ENCODE assay signal across 14 cellular contexts in genomic region chr1:237041461-237041794, GRCh38. TPM values are rescaled to one million over a fixed set of nuclear protein-coding genes. Genes with fewer than 3 reads are reported as not detected.
A peak's percentile ranks its signal among the peaks of the same experiment; 100 is the strongest.
DNase-seq lines count a peak whose midpoint lies in the region; ATAC-seq lines count a peak whose summit lies in the region.
"Had no signal": no experiment of that assay in that cellular context is flagged by ENCODE, and none has a peak within 500 bp of the region (broad histone marks: within the 10 kb centered on the region; RNA-seq: fewer than 3 reads in every experiment).

No MANE protein-coding gene starts in this region.

- H3K36me3 ChIP-seq in iPS-15b (ENCODE audit: control insufficient read depth, insufficient read depth, low read length): no peaks in the 10 kb centered on the region
- H3K36me3 ChIP-seq: colonic mucosa, transverse colon had no signal

- no peaks in the 10 kb centered on the region for H3K9me3 ChIP-seq in iPS-15b (ENCODE audit: control insufficient read depth, insufficient read depth, low read length)
- H3K9me3 ChIP-seq: colonic mucosa, transverse colon had no signal

- H3K27me3 Mint-ChIP-seq in activated naive CD4-positive, alpha-beta T cell treated with anti-CD3 and anti-CD28 coated beads for 36 hours (ENCODE audit: low read depth): peaks cover 47% of the 10 kb centered on the region
- H3K27me3 Mint-ChIP-seq in activated T-helper 2 cell treated with anti-CD3 and anti-CD28 coated beads, Interferon-gamma antibody, Interleukin-2, Interleukin-4, amounts not matched to agents 10 μg/mL and 5 μg/mL and 100 μg/mL, durations not matched to agents 14 hours and 24 hours and 36 hours (ENCODE audit: low read depth): peaks cover 46% of the 10 kb centered on the region
- H3K27me3 Mint-ChIP-seq in stimulated activated naive B cell treated with anti-CD40 and anti-IgM and Interleukin-4, amounts not matched to agents 10 μg/mL and 1 μg/mL and 100 μg/mL, for 72 hours: peaks cover 37 to 40% of the 10 kb centered on the region in 2 donors

- no peak for ATAC-seq in activated naive CD4-positive, alpha-beta T cell treated with anti-CD3 and anti-CD28 coated beads, Interleukin-2, amount 50 U/mL, for 72 hours
- ATAC-seq in stimulated activated naive B cell treated with anti-CD40 and anti-IgM and Interleukin-4, amounts not matched to agents 10 μg/mL and 1 μg/mL and 100 μg/mL, for 72 hours (replicated peaks): no peak

- H3K9me3 Mint-ChIP-seq in activated naive CD4-positive, alpha-beta T cell treated with anti-CD3 and anti-CD28 coated beads for 36 hours: no peaks in the 10 kb centered on the region
- H3K9me3 Mint-ChIP-seq in activated naive CD4-positive, alpha-beta T cell treated with anti-CD3 and anti-CD28 coated beads, Interleukin-2, amount 50 U/mL, for 72 hours: no peaks in the 10 kb centered on the region
- H3K9me3 Mint-ChIP-seq in activated T-helper 2 cell treated with anti-CD3 and anti-CD28 coated beads, Interferon-gamma antibody, Interleukin-2, Interleukin-4, amounts not matched to agents 10 μg/mL and 5 μg/mL and 100 μg/mL, durations not matched to agents 14 hours and 24 hours and 36 hours: no peaks in the 10 kb centered on the region
- no peaks in the 10 kb centered on the region for H3K9me3 Mint-ChIP-seq in stimulated activated naive B cell treated with anti-CD40 and anti-IgM and Interleukin-4, amounts not matched to agents 10 μg/mL and 1 μg/mL and 100 μg/mL, for 72 hours
- H3K9me3 Mint-ChIP-seq: memory B cell had no signal

- no peak overlapping the region for H3K27ac Mint-ChIP-seq in activated naive CD4-positive, alpha-beta T cell treated with anti-CD3 and anti-CD28 coated beads for 36 hours
- H3K27ac Mint-ChIP-seq in activated naive CD4-positive, alpha-beta T cell treated with anti-CD3 and anti-CD28 coated beads, Interleukin-2, amount 50 U/mL, for 72 hours: no peak overlapping the region
- no peak overlapping the region for H3K27ac Mint-ChIP-seq in activated T-helper 2 cell treated with anti-CD3 and anti-CD28 coated beads, Interferon-gamma antibody, Interleukin-2, Interleukin-4, amounts not matched to agents 10 μg/mL and 5 μg/mL and 100 μg/mL, durations not matched to agents 14 hours and 24 hours and 36 hours
- peak overlapping the region; percentile 86 for H3K27ac Mint-ChIP-seq in stimulated activated naive B cell treated with anti-CD40 and anti-IgM and Interleukin-4, amounts not matched to agents 10 μg/mL and 1 μg/mL and 100 μg/mL, for 72 hours
- H3K27ac Mint-ChIP-seq: memory B cell had no signal

- peak overlapping the region; percentile 27 for H3K4me3 ChIP-seq in iPS-15b (ENCODE audit: low read depth, low read length)

- H3K4me1 Mint-ChIP-seq in activated naive CD4-positive, alpha-beta T cell treated with anti-CD3 and anti-CD28 coated beads for 36 hours (ENCODE audit: low read depth): peaks cover 12% of the 10 kb centered on the region
- peaks cover 12% of the 10 kb centered on the region for H3K4me1 Mint-ChIP-seq in activated T-helper 2 cell treated with anti-CD3 and anti-CD28 coated beads, Interferon-gamma antibody, Interleukin-2, Interleukin-4, amounts not matched to agents 10 μg/mL and 5 μg/mL and 100 μg/mL, durations not matched to agents 14 hours and 24 hours and 36 hours (ENCODE audit: low read depth)
- H3K4me1 Mint-ChIP-seq in stimulated activated naive B cell treated with anti-CD40 and anti-IgM and Interleukin-4, amounts not matched to agents 10 μg/mL and 1 μg/mL and 100 μg/mL, for 72 hours: peaks cover 6 to 14% of the 10 kb centered on the region in 2 donors

- no peak overlapping the region for H3K9ac ChIP-seq in iPS-15b (ENCODE audit: low read depth, low read length)

- H3K36me3 Mint-ChIP-seq in activated naive CD4-positive, alpha-beta T cell treated with anti-CD3 and anti-CD28 coated beads for 36 hours (ENCODE audit: low read depth): no peaks in the 10 kb centered on the region
- H3K36me3 Mint-ChIP-seq in activated naive CD4-positive, alpha-beta T cell treated with anti-CD3 and anti-CD28 coated beads, Interleukin-2, amount 50 U/mL, for 72 hours: peaks cover 5 to 6% of the 10 kb centered on the region in 2 donors
- H3K36me3 Mint-ChIP-seq in activated T-helper 2 cell treated with anti-CD3 and anti-CD28 coated beads, Interferon-gamma antibody, Interleukin-2, Interleukin-4, amounts not matched to agents 10 μg/mL and 5 μg/mL and 100 μg/mL, durations not matched to agents 14 hours and 24 hours and 36 hours (ENCODE audit: low read depth): no peaks in the 10 kb centered on the region
- H3K36me3 Mint-ChIP-seq in stimulated activated naive B cell treated with anti-CD40 and anti-IgM and Interleukin-4, amounts not matched to agents 10 μg/mL and 1 μg/mL and 100 μg/mL, for 72 hours: no peaks in the 10 kb centered on the region
- H3K36me3 Mint-ChIP-seq: memory B cell had no signal

- CTCF ChIA-PET in activated naive CD4-positive, alpha-beta T cell treated with anti-CD3 and anti-CD28 coated beads for 36 hours (lab: Charles Lee): no interaction called here

- peak overlapping the region; percentile 3 for H3K4me3 Mint-ChIP-seq in activated naive CD4-positive, alpha-beta T cell treated with anti-CD3 and anti-CD28 coated beads for 36 hours
- H3K4me3 Mint-ChIP-seq in activated T-helper 2 cell treated with anti-CD3 and anti-CD28 coated beads, Interferon-gamma antibody, Interleukin-2, Interleukin-4, amounts not matched to agents 10 μg/mL and 5 μg/mL and 100 μg/mL, durations not matched to agents 14 hours and 24 hours and 36 hours (ENCODE audit: low read depth): peak overlapping the region; percentile 62
- peak overlapping the region; percentile 32 to 43 for H3K4me3 Mint-ChIP-seq in stimulated activated naive B cell treated with anti-CD40 and anti-IgM and Interleukin-4, amounts not matched to agents 10 μg/mL and 1 μg/mL and 100 μg/mL, for 72 hours
- H3K4me3 Mint-ChIP-seq: memory B cell had no signal

- DNase-seq in activated naive CD4-positive, alpha-beta T cell treated with anti-CD3 and anti-CD28 coated beads for 36 hours: no peak
- no peak for DNase-seq in activated naive CD4-positive, alpha-beta T cell treated with anti-CD3 and anti-CD28 coated beads, Interleukin-2, amount 50 U/mL, for 72 hours (ENCODE audit: low spot score in 2 of 2)
- no peak for DNase-seq in activated T-helper 2 cell treated with anti-CD3 and anti-CD28 coated beads, Interferon-gamma antibody, Interleukin-2, Interleukin-4, amounts not matched to agents 10 μg/mL and 5 μg/mL and 100 μg/mL, durations not matched to agents 14 hours and 24 hours and 36 hours (ENCODE audit: low spot score)
- no peak for DNase-seq in stimulated activated naive B cell treated with anti-CD40 and anti-IgM and Interleukin-4, amounts not matched to agents 10 μg/mL and 1 μg/mL and 100 μg/mL, for 72 hours
- DNase-seq in ureter (ENCODE audit: low spot score) (no peak), LoVo (ENCODE audit: low spot score) (no peak), COR-L47 (lab: John Stamatoyannopoulos, UW) (no peak)
- DNase-seq: colonic mucosa, EL, transverse colon had no signal

- peaks cover 14% of the 10 kb centered on the region for H3K4me1 ChIP-seq in iPS-15b (ENCODE audit: control insufficient read depth, insufficient read depth, low read length)
- H3K4me1 ChIP-seq: colonic mucosa had no signal

- peaks cover 38% of the 10 kb centered on the region for H3K27me3 ChIP-seq in iPS-15b (ENCODE audit: control insufficient read depth, insufficient read depth, low read length)

- intact Hi-C loops in activated naive CD4-positive, alpha-beta T cell treated with anti-CD3 and anti-CD28 coated beads for 36 hours (cut with micrococcal nuclease): loop anchor here (10.0 kb wide), 3 partner anchors 287 to 523 kb away; no protein-coding TSS in a partner anchor
- intact Hi-C loops in activated T-helper 2 cell treated with anti-CD3 and anti-CD28 coated beads, Interferon-gamma antibody, Interleukin-2, Interleukin-4, amounts not matched to agents 10 μg/mL and 5 μg/mL and 100 μg/mL, durations not matched to agents 14 hours and 24 hours and 36 hours (cut with micrococcal nuclease): loop anchor here (10.0 kb wide), 3 partner anchors 263 to 523 kb away; no protein-coding TSS in a partner anchor

RNA-seq across cellular contexts. Expression of gene RYR2, which starts 0.6 kb away (rescaled TPM):
- total RNA-seq in activated naive CD4-positive, alpha-beta T cell treated with anti-CD3 and anti-CD28 coated beads for 36 hours: not detected
- not detected for total RNA-seq in activated naive CD4-positive, alpha-beta T cell treated with anti-CD3 and anti-CD28 coated beads, Interleukin-2, amount 50 U/mL, for 72 hours
- total RNA-seq in activated T-helper 2 cell treated with anti-CD3 and anti-CD28 coated beads, Interferon-gamma antibody, Interleukin-2, Interleukin-4, amounts not matched to agents 10 μg/mL and 5 μg/mL and 100 μg/mL, durations not matched to agents 14 hours and 24 hours and 36 hours: 8.7 and 8.8 TPM in 2 replicates
- total RNA-seq in ureter: 5.5 TPM
- total RNA-seq: fibroblast of villous mesenchyme had no signal

RNA-seq across cellular contexts. Expression of gene MT1HL1, which starts 37.2 kb away (rescaled TPM):
- total RNA-seq in activated naive CD4-positive, alpha-beta T cell treated with anti-CD3 and anti-CD28 coated beads for 36 hours: not detected
- not detected for total RNA-seq in activated naive CD4-positive, alpha-beta T cell treated with anti-CD3 and anti-CD28 coated beads, Interleukin-2, amount 50 U/mL, for 72 hours
- total RNA-seq in activated T-helper 2 cell treated with anti-CD3 and anti-CD28 coated beads, Interferon-gamma antibody, Interleukin-2, Interleukin-4, amounts not matched to agents 10 μg/mL and 5 μg/mL and 100 μg/mL, durations not matched to agents 14 hours and 24 hours and 36 hours: not detected in 2 replicates
- total RNA-seq in ureter: not detected
- total RNA-seq: colonic mucosa, fibroblast of villous mesenchyme, renal cortical epithelial cell, transverse colon had no signal

Comparison
In these comparisons a context has a peak if more than half of its experiments do, and no peak if none do; other contexts are left out.
1. H3K4me3 Mint-ChIP-seq: peak in every context shown above with its lines; median percentile 62 in activated T-helper 2 cell treated with anti-CD3 and anti-CD28 coated beads, Interferon-gamma antibody, Interleukin-2, Interleukin-4, amounts not matched to agents 10 μg/mL and 5 μg/mL and 100 μg/mL, durations not matched to agents 14 hours and 24 hours and 36 hours; 38 in stimulated activated naive B cell treated with anti-CD40 and anti-IgM and Interleukin-4, amounts not matched to agents 10 μg/mL and 1 μg/mL and 100 μg/mL, for 72 hours; 3 in activated naive CD4-positive, alpha-beta T cell treated with anti-CD3 and anti-CD28 coated beads for 36 hours.